21 cellular contexts compared by ENCODE assay signal in the genomic region with DNA sequence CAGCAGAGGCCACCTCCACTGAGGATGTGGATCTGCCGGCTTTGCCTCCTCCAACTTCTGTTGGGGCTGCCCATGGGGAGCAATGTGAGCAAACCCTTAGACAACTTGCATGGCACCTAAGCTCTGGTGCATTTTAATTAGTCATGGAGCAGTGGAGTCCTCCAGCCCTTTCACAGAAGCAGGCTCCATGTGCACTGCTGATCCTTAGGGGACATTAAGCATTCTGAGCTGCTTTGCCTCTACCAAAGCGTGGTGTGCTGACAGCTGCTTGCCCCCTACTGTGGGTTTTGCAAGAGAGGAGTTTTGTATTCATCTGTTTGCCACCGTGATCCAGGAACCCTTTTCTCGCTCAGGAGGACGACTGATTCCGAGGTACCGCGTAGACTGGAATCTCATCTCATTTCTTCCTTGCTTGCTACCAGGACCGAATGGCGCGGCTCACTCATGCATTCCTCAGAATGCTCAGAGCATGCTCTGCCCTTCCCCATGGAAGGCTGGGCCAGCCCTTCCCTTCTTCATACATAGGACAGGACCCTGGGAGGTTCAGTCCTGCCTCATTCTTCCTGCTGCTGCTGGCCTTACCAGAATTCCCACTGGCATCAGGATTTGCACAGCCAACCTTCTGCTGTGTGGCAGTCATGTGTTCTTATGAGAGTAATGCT.
DNase-seq lines count a peak whose midpoint lies in the region; ATAC-seq and TF ChIP-seq lines count a peak whose summit lies in the region.
"Had no signal": no experiment of that assay in that cellular context is flagged by ENCODE, and none has a peak within 500 bp of the region (broad histone marks: within the 10 kb centered on the region; RNA-seq: fewer than 3 reads in every experiment).

No MANE protein-coding gene starts in this region.

- no peaks in the 10 kb centered on the region for H3K9me3 Mint-ChIP-seq in activated CD8-positive, alpha-beta memory T cell treated with anti-CD3 and anti-CD28 coated beads, Interleukin-2, amount 10 ng/mL, durations not matched to agents 7 days and 5 days (ENCODE audit: low read depth)
- H3K9me3 Mint-ChIP-seq: CD8-positive, alpha-beta memory T cell; T-helper 1 cell treated with Interleukin-12 subunit alpha and Interleukin-12 subunit beta and Interleukin-4 antibody, amounts not matched to agents 30 μg/mL and 1 μg/mL, for 36 hours had no signal

- TF ChIP-seq CTCF in A673 (conservative IDR thresholded peaks at IDR 0.05; ENCODE audit: low read depth, low read length) = no peak
- TF ChIP-seq CTCF in brain microvascular endothelial cell (IDR thresholded peaks at IDR 0.05; ENCODE audit: low read depth, low read length, missing control alignments) = no peak

- no peak overlapping the region for H3K27ac Mint-ChIP-seq in activated CD8-positive, alpha-beta memory T cell treated with anti-CD3 and anti-CD28 coated beads, Interleukin-2, amount 10 ng/mL, durations not matched to agents 7 days and 5 days
- H3K27ac Mint-ChIP-seq: CD8-positive, alpha-beta memory T cell; HFFc6; T-helper 1 cell treated with Interleukin-12 subunit alpha and Interleukin-12 subunit beta and Interleukin-4 antibody, amounts not matched to agents 30 μg/mL and 1 μg/mL, for 36 hours had no signal

- BruUV-seq in A673 (replicated peaks; lab: Mats Ljungman, UMichigan) = no TSS peak

- in situ Hi-C loops in brain microvascular endothelial cell (cut with HindIII; ENCODE audit: low pct_ligation_motif_present, low sequenced_read_pairs) = no loop called here

- H3K4me1 ChIP-seq in A673 (ENCODE audit: insufficient read depth, low read length, poor library complexity, severe bottlenecking) (no peaks in the 10 kb centered on the region), SJCRH30 (peaks cover 40% of the 10 kb centered on the region)

- peak; percentile 3 for DNase-seq in A673 (ENCODE audit: low spot score)
- DNase-seq in H7 = peak; percentile 36
- DNase-seq in SJCRH30 = peak; percentile 91 to 95
- peak; percentile 35 for DNase-seq in mesenteric fat pad (ENCODE audit: low spot score)
- no peak for DNase-seq in activated CD8-positive, alpha-beta memory T cell treated with anti-CD3 and anti-CD28 coated beads, Interleukin-2, amount 10 ng/mL, durations not matched to agents 7 days and 5 days
- DNase-seq in brain microvascular endothelial cell = no peak
- no peak for DNase-seq in NCI-H526 (lab: John Stamatoyannopoulos, UW)
- DNase-seq: ACHN; C1 segment of cervical spinal cord; CD8-positive, alpha-beta memory T cell; DMS79; HFFc6; IMR-90; NCI-H1694; NCI-H2107; NCI-H226; NCI-H774; PC-3; RPMI8226 had no signal

- H3K27me3 ChIP-seq in A673 (replicated peaks; ENCODE audit: insufficient read depth, low read depth, low read length, poor library complexity) (no peaks in the 10 kb centered on the region), H7 (ENCODE audit: control insufficient read depth, insufficient read depth, low read length) (no peaks in the 10 kb centered on the region), SJCRH30 (no peaks in the 10 kb centered on the region), brain microvascular endothelial cell (replicated peaks) (no peaks in the 10 kb centered on the region)

- H3K27me3 Mint-ChIP-seq in activated CD8-positive, alpha-beta memory T cell treated with anti-CD3 and anti-CD28 coated beads, Interleukin-2, amount 10 ng/mL, durations not matched to agents 7 days and 5 days = no peaks in the 10 kb centered on the region

- no peak overlapping the region for H3K4me3 Mint-ChIP-seq in activated CD8-positive, alpha-beta memory T cell treated with anti-CD3 and anti-CD28 coated beads, Interleukin-2, amount 10 ng/mL, durations not matched to agents 7 days and 5 days
- H3K4me3 Mint-ChIP-seq: CD8-positive, alpha-beta memory T cell; HFFc6; T-helper 1 cell treated with Interleukin-12 subunit alpha and Interleukin-12 subunit beta and Interleukin-4 antibody, amounts not matched to agents 30 μg/mL and 1 μg/mL, for 36 hours had no signal

- H3K9me3 ChIP-seq in A673 (ENCODE audit: low read depth, low read length, poor library complexity, severe bottlenecking) (no peaks in the 10 kb centered on the region), SJCRH30 (replicated peaks) (no peaks in the 10 kb centered on the region)

- H3K4me1 Mint-ChIP-seq in activated CD8-positive, alpha-beta memory T cell treated with anti-CD3 and anti-CD28 coated beads, Interleukin-2, amount 10 ng/mL, durations not matched to agents 7 days and 5 days = no peaks in the 10 kb centered on the region
- H3K4me1 Mint-ChIP-seq: CD8-positive, alpha-beta memory T cell had no signal

- intact Hi-C loops in A673 (cut with micrococcal nuclease; ENCODE audit: unreplicated experiment) = no loop called here

- H3K36me3 Mint-ChIP-seq in activated CD8-positive, alpha-beta memory T cell treated with anti-CD3 and anti-CD28 coated beads, Interleukin-2, amount 10 ng/mL, durations not matched to agents 7 days and 5 days = no peaks in the 10 kb centered on the region
- H3K36me3 Mint-ChIP-seq: CD8-positive, alpha-beta memory T cell had no signal

- no peaks in the 10 kb centered on the region for H3K36me3 ChIP-seq in A673 (ENCODE audit: insufficient read depth, low read length, poor library complexity, severe bottlenecking)
- no peaks in the 10 kb centered on the region for H3K36me3 ChIP-seq in H7 (replicated peaks; ENCODE audit: control insufficient read depth, insufficient read depth, low read length)
- no peaks in the 10 kb centered on the region for H3K36me3 ChIP-seq in SJCRH30
- H3K36me3 ChIP-seq in brain microvascular endothelial cell (replicated peaks) = no peaks in the 10 kb centered on the region

- H3K27ac ChIP-seq in A673 (ENCODE audit: low read depth, low read length, poor library complexity, severe bottlenecking) = no peak overlapping the region
- H3K27ac ChIP-seq in SJCRH30 = peak overlapping the region; percentile 76
- H3K27ac ChIP-seq in brain microvascular endothelial cell = no peak overlapping the region
- H3K27ac ChIP-seq: HL-60 had no signal

- CTCF ChIA-PET in A673 (lab: Charles Lee) = no interaction called here
- CTCF ChIA-PET in activated CD8-positive, alpha-beta memory T cell treated with anti-CD3 and anti-CD28 coated beads, Interleukin-2, amount 10 ng/mL, durations not matched to agents 7 days and 5 days (lab: Charles Lee) = interaction anchor here (1.4 kb wide), 1 partner anchor 439 kb away, joined by 3 read pairs; no protein-coding TSS in a partner anchor

- no peak overlapping the region for H3K4me3 ChIP-seq in A673 (ENCODE audit: low read depth, low read length, poor library complexity, severe bottlenecking)
- no peak overlapping the region for H3K4me3 ChIP-seq in H7 (ENCODE audit: insufficient read depth, low read depth, low read length)
- no peak overlapping the region for H3K4me3 ChIP-seq in SJCRH30
- no peak overlapping the region for H3K4me3 ChIP-seq in brain microvascular endothelial cell (ENCODE audit: low read depth, low read length)

- no peak for ATAC-seq in activated CD8-positive, alpha-beta memory T cell treated with anti-CD3 and anti-CD28 coated beads, Interleukin-2, amount 10 ng/mL, durations not matched to agents 7 days and 5 days
- ATAC-seq: PC-3 had no signal

- POLR2A ChIA-PET in A673 (lab: Charles Lee; ENCODE audit: low non-redundant PET) = no interaction called here

Comparison
In these comparisons a context has a peak if more than half of its experiments do, and no peak if none do; other contexts are left out.
1. DNase-seq: peak in A673 (single experiment), H7 (single experiment), SJCRH30 (2 of 2) and mesenteric fat pad (single experiment); none in activated CD8-positive, alpha-beta memory T cell treated with anti-CD3 and anti-CD28 coated beads, Interleukin-2, amount 10 ng/mL, durations not matched to agents 7 days and 5 days (single experiment), brain microvascular endothelial cell (single experiment) and NCI-H526 (0 of 2).